In genomic region chr14:33839193-33840076, GRCh38 we compare ENCODE assay signal across 9 cellular contexts.
DNase-seq lines count a peak whose midpoint lies in the region; ATAC-seq and TF ChIP-seq lines count a peak whose summit lies in the region.
"Had no signal": no experiment of that assay in that cellular context is flagged by ENCODE, and none has a peak within 500 bp of the region (broad histone marks: within the 10 kb centered on the region; RNA-seq: fewer than 3 reads in every experiment).

No MANE protein-coding gene starts in this region.

- ATAC-seq in activated CD4-positive, CD25-positive, alpha-beta regulatory T cell treated with anti-CD3 and anti-CD28 coated beads, Interleukin-2, amount 50 U/mL, for 24 hours = no peak
- ATAC-seq in left ventricle myocardium superior (peak; percentile 85), GM21381 (IDR thresholded peaks at IDR 0.05; ENCODE audit: unreplicated experiment) (no peak)

- no peaks in the 10 kb centered on the region for H3K79me2 ChIP-seq in smooth muscle cell (ENCODE audit: low read depth)

- no peaks in the 10 kb centered on the region for H3K36me3 ChIP-seq in adrenal gland (replicated peaks in 1 of 2)
- no peaks in the 10 kb centered on the region for H3K36me3 ChIP-seq in smooth muscle cell (ENCODE audit: low read depth)

- H3K4me1 ChIP-seq in adrenal gland (replicated peaks in 1 of 2) = no peaks in the 10 kb centered on the region
- H3K4me1 ChIP-seq in smooth muscle cell (ENCODE audit: low read depth) = peaks cover 8% of the 10 kb centered on the region

- H3K4me3 ChIP-seq in adrenal gland (no peak overlapping the region), smooth muscle cell (no peak overlapping the region)

- H3K27ac ChIP-seq in adrenal gland (no peak overlapping the region), smooth muscle cell (ENCODE audit: low read depth) (no peak overlapping the region)
- H3K27ac ChIP-seq: epithelial cell of prostate had no signal

- 40 to 43% (median 41%) methylated on average over 16 of the region's 16 CpGs for WGBS in adrenal gland, 4 donors
- 63% methylated on average over 16 of the region's 16 CpGs for WGBS in smooth muscle cell (ENCODE audit: low lambda C conversion rate)

- peak; percentile 50 to 75 (median 70) for TF ChIP-seq CTCF in adrenal gland (IDR thresholded peaks at IDR 0.05)
- TF ChIP-seq CTCF in smooth muscle cell (IDR thresholded peaks at IDR 0.05; ENCODE audit: borderline replicate concordance, insufficient read depth, poor library complexity, severe bottlenecking) = peak; percentile 86

- intact Hi-C loops in adrenal gland (cut with DNase I) = loop anchor here (2.0 to 10.0 kb wide), 5 partner anchors 255 to 465 kb away; no protein-coding TSS in a partner anchor
- intact Hi-C loops in left ventricle myocardium superior (cut with micrococcal nuclease) = loop anchor here (10.0 kb wide), 2 partner anchors 255 to 475 kb away; no protein-coding TSS in a partner anchor

- no peaks in the 10 kb centered on the region for H3K27me3 ChIP-seq in adrenal gland
- H3K27me3 ChIP-seq in smooth muscle cell (ENCODE audit: low read depth) = no peaks in the 10 kb centered on the region

- no peaks in the 10 kb centered on the region for H3F3A ChIP-seq in smooth muscle cell (ENCODE audit: low read depth)

- H2AFZ ChIP-seq in smooth muscle cell (ENCODE audit: low read depth) = no peak overlapping the region

- H3K9me3 ChIP-seq in adrenal gland (replicated peaks in 1 of 3) (no peaks in the 10 kb centered on the region), smooth muscle cell (replicated peaks; ENCODE audit: low read depth) (no peaks in the 10 kb centered on the region)

- no peaks in the 10 kb centered on the region for H4K20me1 ChIP-seq in smooth muscle cell (ENCODE audit: low read depth)

- H3K4me2 ChIP-seq in smooth muscle cell = no peak overlapping the region

- TF ChIP-seq POLR2A in adrenal gland (IDR thresholded peaks at IDR 0.05) = no peak

- H3K9ac ChIP-seq in smooth muscle cell (ENCODE audit: low read depth) = no peak overlapping the region

- peak; percentile 37 for DNase-seq in activated CD4-positive, CD25-positive, alpha-beta regulatory T cell treated with anti-CD3 and anti-CD28 coated beads, Interleukin-2, amount 50 U/mL, for 72 hours
- peak; percentile 52 for DNase-seq in LoVo (ENCODE audit: low spot score)
- DNase-seq in SHP77 treated with DMSO at 0.1 percent for 48 hours (lab: John Stamatoyannopoulos, UW) = peak; percentile 61
- DNase-seq in adrenal gland = peak; percentile 30 to 71 (median 46)
- peak; percentile 50 for DNase-seq in left ventricle myocardium superior
- no peak for DNase-seq in smooth muscle cell (lab: John Stamatoyannopoulos, UW; ENCODE audit: unreplicated experiment)
